ENCODE assay signal across 19 cellular contexts in genomic region chr20:23873370-23874015, GRCh38. TPM values are rescaled to one million over a fixed set of nuclear protein-coding genes. Genes with fewer than 3 reads are reported as not detected.
DNase-seq lines count a peak whose midpoint lies in the region; ATAC-seq and TF ChIP-seq lines count a peak whose summit lies in the region.
"Had no signal": no experiment of that assay in that cellular context is flagged by ENCODE, and none has a peak within 500 bp of the region (broad histone marks: within the 10 kb centered on the region; RNA-seq: fewer than 3 reads in every experiment).

No MANE protein-coding gene starts in this region.

- no peak overlapping the region for H3K4me3 Mint-ChIP-seq in T-helper 17 cell

- ATAC-seq in T-helper 17 cell: peak; percentile 33
- no peak for ATAC-seq in gastroesophageal sphincter

- peak; percentile 6 for DNase-seq in activated CD4-positive, alpha-beta T cell treated with anti-CD3 and anti-CD28 coated beads for 48 hours
- DNase-seq in activated CD4-positive, alpha-beta T cell treated with anti-CD3 and anti-CD28 coated beads for 1 hour: no peak
- no peak for DNase-seq in T-helper 17 cell
- DNase-seq in C1 segment of cervical spinal cord (lab: John Stamatoyannopoulos, UW): no peak
- DNase-seq in NCI-H226: no peak
- no peak for DNase-seq in prostate gland (ENCODE audit: low spot score)
- DNase-seq: 8988T, BE2C, DMS 273 treated with DMSO at 0.1 percent for 48 hours, H7, Kasumi-1, NCI-H1417, NCI-H187 treated with DMSO at 0.1 percent for 48 hours, NCI-H446 treated with DMSO at 0.1 percent for 48 hours, NCI-H748 treated with DMSO at 0.1 percent for 48 hours, RPMI8226, SIG-M5 had no signal

- intact Hi-C loops in prostate gland (cut with DNase I): no loop called here

- no peaks in the 10 kb centered on the region for H3K36me3 Mint-ChIP-seq in T-helper 17 cell (ENCODE audit: low read depth)

- TF ChIP-seq CTCF in gastroesophageal sphincter (IDR thresholded peaks at IDR 0.05): no peak
- TF ChIP-seq CTCF in prostate gland (IDR thresholded peaks at IDR 0.05): no peak

- no peak overlapping the region for H3K27ac ChIP-seq in BLaER1 treated with 17β-estradiol and CSF1 and Interleukin-3, amounts not matched to agents 10 nM and 100 nM
- H3K27ac ChIP-seq in gastroesophageal sphincter (peak overlapping the region in 3 of 4 donors; percentile 39 to 89 (median 79)), prostate gland (no peak overlapping the region)

- no peak overlapping the region for H3K9ac ChIP-seq in BLaER1 treated with 17β-estradiol and CSF1 and Interleukin-3, amounts not matched to agents 10 nM and 100 nM

- H3K4me1 ChIP-seq in BLaER1 treated with 17β-estradiol and CSF1 and Interleukin-3, amounts not matched to agents 10 nM and 100 nM: peaks cover 8 to 42% (median 29%) of the 10 kb centered on the region in 10 experiments; a peak in 19 of 20 replicates
- peaks cover 0 to 67% (median 18%) of the 10 kb centered on the region in 3 donors for H3K4me1 ChIP-seq in gastroesophageal sphincter
- no peaks in the 10 kb centered on the region for H3K4me1 ChIP-seq in prostate gland (replicated peaks)
- H3K4me1 ChIP-seq: BE2C had no signal

- peak overlapping the region; percentile 53 for H3K27ac Mint-ChIP-seq in T-helper 17 cell

- H3K4me3 ChIP-seq in BLaER1 treated with 17β-estradiol and CSF1 and Interleukin-3, amounts not matched to agents 10 nM and 100 nM: no peak overlapping the region
- H3K4me3 ChIP-seq in gastroesophageal sphincter (no peak overlapping the region), prostate gland (no peak overlapping the region)

- no peaks in the 10 kb centered on the region for H3K36me3 ChIP-seq in BLaER1 treated with 17β-estradiol and CSF1 and Interleukin-3, amounts not matched to agents 10 nM and 100 nM
- H3K36me3 ChIP-seq in gastroesophageal sphincter (no peaks in the 10 kb centered on the region), prostate gland (no peaks in the 10 kb centered on the region)
- H3K36me3 ChIP-seq: BE2C had no signal

- peaks cover 8% of the 10 kb centered on the region for H3K4me1 Mint-ChIP-seq in T-helper 17 cell

- H3K4me2 ChIP-seq in BLaER1 treated with 17β-estradiol and CSF1 and Interleukin-3, amounts not matched to agents 10 nM and 100 nM: peak overlapping the region in 8 of 11 experiments; percentile 71 to 88 (median 78); a peak in 15 of 22 replicates

- H4K20me1 ChIP-seq in BLaER1 treated with 17β-estradiol and CSF1 and Interleukin-3, amounts not matched to agents 10 nM and 100 nM: no peaks in the 10 kb centered on the region

- no peaks in the 10 kb centered on the region for H3K9me3 ChIP-seq in BLaER1 treated with 17β-estradiol and CSF1 and Interleukin-3, amounts not matched to agents 10 nM and 100 nM (replicated peaks in 1 of 11)
- H3K9me3 ChIP-seq in T-helper 17 cell (ENCODE audit: control insufficient read depth, low read length, poor library complexity, severe bottlenecking): no peaks in the 10 kb centered on the region
- no peaks in the 10 kb centered on the region for H3K9me3 ChIP-seq in gastroesophageal sphincter
- H3K9me3 ChIP-seq in prostate gland: no peaks in the 10 kb centered on the region
- H3K9me3 ChIP-seq: BE2C had no signal

- H3K27me3 Mint-ChIP-seq in T-helper 17 cell: peaks cover 41% of the 10 kb centered on the region

- 13 to 65% methylated on average over 2 to 3 of the region's 3 CpGs for WGBS in gastroesophageal sphincter (ENCODE audit: low coverage in 1 of 2), 2 donors
- 23% methylated on average over 3 of the region's 3 CpGs for WGBS in prostate gland

- TF ChIP-seq EP300 in gastroesophageal sphincter (IDR thresholded peaks at IDR 0.05): no peak

- no peaks in the 10 kb centered on the region for H3K27me3 ChIP-seq in BLaER1 treated with 17β-estradiol and CSF1 and Interleukin-3, amounts not matched to agents 10 nM and 100 nM
- H3K27me3 ChIP-seq in gastroesophageal sphincter (no peaks in the 10 kb centered on the region), prostate gland (replicated peaks; ENCODE audit: insufficient read depth) (no peaks in the 10 kb centered on the region)
- H3K27me3 ChIP-seq: BE2C had no signal

- no peak for TF ChIP-seq POLR2A in gastroesophageal sphincter (IDR thresholded peaks at IDR 0.05)
- TF ChIP-seq POLR2A in prostate gland (IDR thresholded peaks at IDR 0.05): no peak

RNA-seq across cellular contexts. Expression of gene CST5, which starts 6.1 kb away (rescaled TPM):
- total RNA-seq in T-helper 17 cell: not detected
- total RNA-seq in gastroesophageal sphincter: 1 to 10 TPM in 1 of 4 donors, not detected in 3; 1.9 TPM
- not detected for total RNA-seq in prostate gland
- total RNA-seq: H7 had no signal

RNA-seq across cellular contexts. Expression of gene CST2, which starts 47.0 kb away (rescaled TPM):
- total RNA-seq in T-helper 17 cell: not detected
- under 1 TPM in 2 of 4 donors, not detected in 2; 0.54 to 0.87 TPM for total RNA-seq in gastroesophageal sphincter
- total RNA-seq in prostate gland: not detected
- total RNA-seq: H7 had no signal

Comparison
In these comparisons a context has a peak if more than half of its experiments do, and no peak if none do; other contexts are left out.
1. H3K27ac ChIP-seq: peak in gastroesophageal sphincter (3 of 4); none in BLaER1 treated with 17β-estradiol and CSF1 and Interleukin-3, amounts not matched to agents 10 nM and 100 nM (0 of 11) and prostate gland (0 of 2).